Comparison of ENCODE assay signal across 1 cellular context in genomic region chr18:3261393-3262233, GRCh38.
TF ChIP-seq lines count a peak whose summit lies in the region.

MYL12B (plus strand) TSS chr18:3262133; CDS start chr18:3272899, 10,766 bp downstream.

TF ChIP-seq in K562, 482 proteins besides CTCF, POLR2A, EP300 and RAD21 (continued from another document and continues in another):
- TF ChIP-seq ZNF511 (CRISPR knock-in tag; IDR thresholded peaks at IDR 0.05): peak; percentile 77; the same call in 1 of the 2 replicates
- TF ChIP-seq SETDB1 (IDR thresholded peaks at IDR 0.05; ENCODE audit: low read length): no peak
- TF ChIP-seq THRB (CRISPR knock-in tag; conservative IDR thresholded peaks at IDR 0.05): no peak
- no peak for TF ChIP-seq RHOXF2B (CRISPR knock-in tag; conservative IDR thresholded peaks at IDR 0.05)
- no peak for TF ChIP-seq IRF2 (CRISPR knock-in tag; IDR thresholded peaks at IDR 0.05)
- no peak for TF ChIP-seq ZNF133 (CRISPR knock-in tag; IDR thresholded peaks at IDR 0.05)
- TF ChIP-seq ZFP91 (CRISPR knock-in tag; IDR thresholded peaks at IDR 0.05): 0 out of 2 replicates have a peak, but pooled peaks have one; percentile 26
- TF ChIP-seq ESRRB (CRISPR knock-in tag; IDR thresholded peaks at IDR 0.05; ENCODE audit: borderline replicate concordance): no peak
- no peak for TF ChIP-seq ATF2 (CRISPR knock-in tag; IDR thresholded peaks at IDR 0.05)
- TF ChIP-seq ZNF609 (CRISPR knock-in tag; IDR thresholded peaks at IDR 0.05; ENCODE audit: borderline replicate concordance): no peak
- peak; percentile 79 for TF ChIP-seq CTCFL (IDR thresholded peaks at IDR 0.05; ENCODE audit: borderline replicate concordance, insufficient read depth, low read depth, low read length, poor library complexity, severe bottlenecking)
- peak; percentile 66 for TF ChIP-seq RBM25 (IDR thresholded peaks at IDR 0.05; ENCODE audit: low read depth, low read length, severe bottlenecking)
- TF ChIP-seq ZC3H11A (IDR thresholded peaks at IDR 0.05; ENCODE audit: low read depth, low read length): no peak
- peak; percentile 67 for TF ChIP-seq CREB3L1 (IDR thresholded peaks at IDR 0.05; ENCODE audit: borderline replicate concordance, low read depth)
- no peak for TF ChIP-seq SNAPC5 (CRISPR knock-in tag; IDR thresholded peaks at IDR 0.05)
- TF ChIP-seq ZSCAN29 (IDR thresholded peaks at IDR 0.05): peak; percentile 66
- no peak; the same call in 1 of the 2 replicates for TF ChIP-seq RAD51 (IDR thresholded peaks at IDR 0.05; ENCODE audit: borderline replicate concordance, low read depth)
- TF ChIP-seq BRD4 (IDR thresholded peaks at IDR 0.05): no peak
- TF ChIP-seq XRCC5 (IDR thresholded peaks at IDR 0.05; ENCODE audit: low read depth, low read length): peak; percentile 87
- no peak for TF ChIP-seq ZNF449 (CRISPR knock-in tag; IDR thresholded peaks at IDR 0.05)
- TF ChIP-seq HDAC2 (IDR thresholded peaks at IDR 0.05): peak; percentile 69; the same call in 1 of the 2 replicates
- TF ChIP-seq U2AF2 (optimal IDR thresholded peaks at IDR 0.05; ENCODE audit: low read depth, low read length): no peak
- TF ChIP-seq ZBTB17 (CRISPR knock-in tag; IDR thresholded peaks at IDR 0.05): peak; percentile 86
- no peak for TF ChIP-seq PYGO2 (tag; IDR thresholded peaks at IDR 0.05)
- TF ChIP-seq DMBX1 (CRISPR knock-in tag; IDR thresholded peaks at IDR 0.05; ENCODE audit: borderline replicate concordance): peak; percentile 31; the same call in 1 of the 2 replicates
- TF ChIP-seq ZNF431 (CRISPR knock-in tag; IDR thresholded peaks at IDR 0.05): no peak
- no peak for TF ChIP-seq TAL1 (IDR thresholded peaks at IDR 0.05)
- TF ChIP-seq ZBTB5 (IDR thresholded peaks at IDR 0.05): no peak
- TF ChIP-seq ZNF778 (CRISPR knock-in tag; IDR thresholded peaks at IDR 0.05): no peak
- TF ChIP-seq SOX6 (IDR thresholded peaks at IDR 0.05): no peak; the same call in 1 of the 2 replicates
- no peak for TF ChIP-seq CCAR2 (IDR thresholded peaks at IDR 0.05; ENCODE audit: low read depth, low read length)
- no peak for TF ChIP-seq ZNF77 (CRISPR knock-in tag; IDR thresholded peaks at IDR 0.05)
- peak; percentile 92 for TF ChIP-seq BHLHE40 (IDR thresholded peaks at IDR 0.05; ENCODE audit: low read length)
- TF ChIP-seq MITF (IDR thresholded peaks at IDR 0.05): no peak
- no peak for TF ChIP-seq HSF4 (CRISPR knock-in tag; IDR thresholded peaks at IDR 0.05; ENCODE audit: borderline replicate concordance)
- TF ChIP-seq CBFA2T2 (conservative IDR thresholded peaks at IDR 0.05): no peak
- peak; percentile 35; the same call in 1 of the 2 replicates for TF ChIP-seq ZNF76 (CRISPR knock-in tag; IDR thresholded peaks at IDR 0.05; ENCODE audit: borderline replicate concordance)
- TF ChIP-seq MAFG (tag; conservative IDR thresholded peaks at IDR 0.05): no peak
- TF ChIP-seq ETV6 (IDR thresholded peaks at IDR 0.05; ENCODE audit: borderline replicate concordance in 1 of 2, low read depth in 2 of 2, low read length in 1 of 2): peak in 1 of 2 experiments; percentile 78; a peak in 2 of 4 replicates
- no peak for TF ChIP-seq ETV6 (CRISPR knock-in tag; IDR thresholded peaks at IDR 0.05; ENCODE audit: borderline replicate concordance)
- peak; percentile 74 for TF ChIP-seq POLR2B (IDR thresholded peaks at IDR 0.05; ENCODE audit: low read depth, partially characterized antibody)
- TF ChIP-seq RBM15 (IDR thresholded peaks at IDR 0.05; ENCODE audit: insufficient read depth, low read length): no peak
- peak; percentile 73 for TF ChIP-seq TAF1 (IDR thresholded peaks at IDR 0.05; ENCODE audit: control insufficient read depth, extremely low read depth, insufficient read depth, low read length, severe bottlenecking)
- TF ChIP-seq FOXP1 (CRISPR knock-in tag; IDR thresholded peaks at IDR 0.05): no peak; the same call in 1 of the 2 replicates
- TF ChIP-seq ZFP36 (IDR thresholded peaks at IDR 0.05; ENCODE audit: low read depth, low read length, partially characterized antibody): no peak
- TF ChIP-seq ADNP (tag; IDR thresholded peaks at IDR 0.05): no peak
- TF ChIP-seq ZNF274 (IDR thresholded peaks at IDR 0.05; ENCODE audit: borderline replicate concordance, low read depth, low read length): no peak; the same call in 1 of the 2 replicates
- TF ChIP-seq FIP1L1 (IDR thresholded peaks at IDR 0.05; ENCODE audit: low read depth, low read length, poor library complexity, severe bottlenecking): peak; percentile 93
